ENCODE assay signal across 28 cellular contexts in genomic region chr11:27196040-27196897, GRCh38.
DNase-seq lines count a peak whose midpoint lies in the region; ATAC-seq, FAIRE-seq and TF ChIP-seq lines count a peak whose summit lies in the region.
"Had no signal": no experiment of that assay in that cellular context is flagged by ENCODE, and none has a peak within 500 bp of the region (broad histone marks: within the 10 kb centered on the region; RNA-seq: fewer than 3 reads in every experiment).

No MANE protein-coding gene starts in this region.

- 81% methylated on average over 6 of the region's 6 CpGs; no CpG with 5 or more reads in 1 of the 2 experiments for whole genome bisulfite sequencing in H1 (ENCODE audit: extremely low coverage in 1 of 2, insufficient coverage in 1 of 2, insufficient read length in 1 of 2, insufficient replicate concordance in 2 of 2, low coverage in 1 of 2, low lambda C conversion rate in 2 of 2, missing lambda C conversion rate in 1 of 2), 2 experiments
- WGBS in trophoblast cell (ENCODE audit: extremely low coverage, insufficient coverage, insufficient read length), result no CpG with 5 or more reads among the region's 6 CpGs
- 56 to 63% methylated on average over 6 of the region's 6 CpGs for WGBS in lower leg skin, 2 donors

- FAIRE-seq in H1 (lab: Jason Lieb, UNC), result peak; percentile 45
- FAIRE-seq: colon, pancreas had no signal

- CTCF ChIA-PET in H1 (lab: Charles Lee; ENCODE audit: partially characterized antibody), result interaction anchor here (0.6 to 2.9 kb wide), 10 partner anchors 9 to 303 kb away, joined by 3 to 10 read pairs (median 4); no protein-coding TSS in a partner anchor
- CTCF ChIA-PET in activated CD4-positive, alpha-beta T cell treated with anti-CD3 and anti-CD28 coated beads, Interleukin-2, amount 10 ng/mL, durations not matched to agents 7 days and 5 days (lab: Charles Lee), result interaction anchor here (0.7 to 1.0 kb wide), 2 partner anchors 268 to 288 kb away, joined by 3 to 4 read pairs; no protein-coding TSS in a partner anchor
- CTCF ChIA-PET in activated CD8-positive, alpha-beta T cell treated with anti-CD3 and anti-CD28 coated beads for 36 hours (lab: Charles Lee), result interaction anchor here (0.9 to 1.7 kb wide), 2 partner anchors 12 to 289 kb away, joined by 4 read pairs; no protein-coding TSS in a partner anchor

- DNase-seq in EH (ENCODE audit: low read depth) (peak; percentile 62), H1 (ENCODE audit: low read depth in 1 of 2, low spot score in 2 of 2) (no peak), trophoblast cell (peak in 1 of 2 donors; percentile 56), lower leg skin (ENCODE audit: low spot score in 2 of 2) (no peak)
- no peak for DNase-seq in activated CD4-positive, alpha-beta T cell treated with anti-CD3 and anti-CD28 coated beads, Interleukin-2, amount 10 ng/mL, durations not matched to agents 7 days and 5 days
- no peak for DNase-seq in activated CD8-positive, alpha-beta T cell treated with anti-CD3 and anti-CD28 coated beads for 36 hours
- DNase-seq: activated CD4-positive, alpha-beta T cell treated with anti-CD3 and anti-CD28 coated beads, Interleukin-2, amount 10 ng/mL, durations not matched to agents 24 days and 14 days; activated naive CD4-positive, alpha-beta T cell treated with anti-CD3 and anti-CD28 coated beads for 36 hours; amniotic stem cell; BE2C; effector CD8-positive, alpha-beta T cell; foreskin melanocyte; IMR-90; left ventricle myocardium inferior; NCI-H1105; NCI-H2029 treated with DMSO at 0.1 percent for 48 hours; pancreas; PC-9; SIG-M5; sigmoid colon; transverse colon had no signal

- no peaks in the 10 kb centered on the region for H3K9me3 Mint-ChIP-seq in activated CD4-positive, alpha-beta T cell treated with anti-CD3 and anti-CD28 coated beads, Interleukin-2, amount 10 ng/mL, durations not matched to agents 7 days and 5 days
- no peaks in the 10 kb centered on the region for H3K9me3 Mint-ChIP-seq in activated CD8-positive, alpha-beta T cell treated with anti-CD3 and anti-CD28 coated beads for 36 hours
- H3K9me3 Mint-ChIP-seq: activated CD4-positive, alpha-beta T cell treated with anti-CD3 and anti-CD28 coated beads, Interleukin-2, amount 10 ng/mL, durations not matched to agents 24 days and 14 days; activated naive CD4-positive, alpha-beta T cell treated with anti-CD3 and anti-CD28 coated beads for 36 hours; nephron; T-helper 1 cell treated with Interleukin-12 subunit alpha and Interleukin-12 subunit beta and Interleukin-4 antibody, amounts not matched to agents 30 μg/mL and 1 μg/mL, for 36 hours had no signal

- no peak overlapping the region for H3K27ac Mint-ChIP-seq in activated CD4-positive, alpha-beta T cell treated with anti-CD3 and anti-CD28 coated beads, Interleukin-2, amount 10 ng/mL, durations not matched to agents 7 days and 5 days
- H3K27ac Mint-ChIP-seq in activated CD8-positive, alpha-beta T cell treated with anti-CD3 and anti-CD28 coated beads for 36 hours, result no peak overlapping the region
- H3K27ac Mint-ChIP-seq: activated CD4-positive, alpha-beta T cell treated with anti-CD3 and anti-CD28 coated beads, Interleukin-2, amount 10 ng/mL, durations not matched to agents 24 days and 14 days; activated naive CD4-positive, alpha-beta T cell treated with anti-CD3 and anti-CD28 coated beads for 36 hours; T-helper 1 cell treated with Interleukin-12 subunit alpha and Interleukin-12 subunit beta and Interleukin-4 antibody, amounts not matched to agents 30 μg/mL and 1 μg/mL, for 36 hours had no signal

- H3K4me2 ChIP-seq in H1 (ENCODE audit: insufficient read depth in 1 of 2, low read depth in 2 of 2, low read length in 2 of 2), result no peak overlapping the region
- H3K4me2 ChIP-seq in trophoblast cell (ENCODE audit: low read length), result peak overlapping the region; percentile 31
- H3K4me2 ChIP-seq: hepatocyte, PC-9 had no signal

- H3K23me2 ChIP-seq in H1 (ENCODE audit: low read depth, low read length), result no peaks in the 10 kb centered on the region; the same call in 1 of the 2 replicates

- H2BK120ac ChIP-seq in H1 (replicated peaks; ENCODE audit: low read depth, low read length) (no peak overlapping the region), trophoblast cell (ENCODE audit: insufficient read depth, low read length, poor library complexity) (peak overlapping the region; percentile 74)

- H3K9me3 ChIP-seq in HUES6 (ENCODE audit: control insufficient read depth, insufficient read depth, low read depth, low read length) (no peaks in the 10 kb centered on the region), H1 (ENCODE audit: insufficient read depth in 2 of 2, low read depth in 1 of 2, low read length in 1 of 2) (no peaks in the 10 kb centered on the region), trophoblast cell (ENCODE audit: insufficient read depth, low read depth, low read length) (no peaks in the 10 kb centered on the region)
- H3K9me3 ChIP-seq: BE2C, breast epithelium, left ventricle myocardium inferior, pancreas, sigmoid colon, transverse colon had no signal

- peaks cover 21% of the 10 kb centered on the region for H3K4me1 ChIP-seq in HUES6 (ENCODE audit: control insufficient read depth, insufficient read depth, low read length)
- no peaks in the 10 kb centered on the region; a peak in 1 of 7 replicates for H3K4me1 ChIP-seq in H1 (replicated peaks in 1 of 4; ENCODE audit: control insufficient read depth in 3 of 4, insufficient read depth in 4 of 4, low read length in 3 of 4)
- peaks cover 7 to 16% of the 10 kb centered on the region in 2 experiments for H3K4me1 ChIP-seq in trophoblast cell (ENCODE audit: control insufficient read depth in 1 of 2, insufficient read depth in 2 of 2, low read length in 2 of 2)
- H3K4me1 ChIP-seq: breast epithelium had no signal

- no peak overlapping the region for H2AK5ac ChIP-seq in H1 (ENCODE audit: low read depth, low read length)
- no peak overlapping the region for H2AK5ac ChIP-seq in trophoblast cell (ENCODE audit: low read length)

- H3K9ac ChIP-seq in HUES6 (ENCODE audit: low read length) (peak overlapping the region; percentile 38), H1 (replicated peaks in 1 of 4; ENCODE audit: extremely low read depth in 1 of 4, low read depth in 3 of 4, low read length in 3 of 4) (no peak overlapping the region), trophoblast cell (ENCODE audit: low read length) (no peak overlapping the region)

- H3K36me3 ChIP-seq in HUES6 (ENCODE audit: control insufficient read depth, insufficient read depth, low read length) (no peaks in the 10 kb centered on the region), H1 (ENCODE audit: control insufficient read depth in 2 of 4, insufficient read depth in 4 of 4, low read length in 3 of 4) (no peaks in the 10 kb centered on the region), trophoblast cell (ENCODE audit: control insufficient read depth in 1 of 2, insufficient read depth in 2 of 2, low read length in 2 of 2) (no peaks in the 10 kb centered on the region)
- H3K36me3 ChIP-seq: BE2C, breast epithelium, left ventricle myocardium inferior, pancreas, sigmoid colon, transverse colon had no signal

- H3K14ac ChIP-seq in H1 (ENCODE audit: insufficient read length) (no peak overlapping the region), trophoblast cell (ENCODE audit: low read length) (no peak overlapping the region)

- POLR2A ChIA-PET in H1 (lab: Charles Lee; ENCODE audit: partially characterized antibody), result no interaction called here
- POLR2A ChIA-PET in activated CD4-positive, alpha-beta T cell treated with anti-CD3 and anti-CD28 coated beads, Interleukin-2, amount 10 ng/mL, durations not matched to agents 7 days and 5 days (lab: Charles Lee), result no interaction called here
- POLR2A ChIA-PET in activated CD8-positive, alpha-beta T cell treated with anti-CD3 and anti-CD28 coated beads for 36 hours (lab: Charles Lee), result no interaction called here

- peaks cover 9% of the 10 kb centered on the region for H3K27me3 Mint-ChIP-seq in activated CD4-positive, alpha-beta T cell treated with anti-CD3 and anti-CD28 coated beads, Interleukin-2, amount 10 ng/mL, durations not matched to agents 7 days and 5 days
- peaks cover 6% of the 10 kb centered on the region for H3K27me3 Mint-ChIP-seq in activated CD8-positive, alpha-beta T cell treated with anti-CD3 and anti-CD28 coated beads for 36 hours

- no peaks in the 10 kb centered on the region for H3K79me2 ChIP-seq in H1 (ENCODE audit: control insufficient read depth in 1 of 2, insufficient read depth in 2 of 2, low read length in 2 of 2)
- H3K79me2 ChIP-seq in trophoblast cell (ENCODE audit: control insufficient read depth, insufficient read depth, low read length, poor library complexity), result no peaks in the 10 kb centered on the region
- H3K79me2 ChIP-seq: hepatocyte had no signal

- TF ChIP-seq CTCF in H1 (IDR thresholded peaks at IDR 0.05; ENCODE audit: control extremely low read depth in 1 of 3, insufficient read depth in 1 of 3, low read depth in 1 of 3, low read length in 3 of 3) (no peak), lower leg skin (IDR thresholded peaks at IDR 0.05) (no peak)
- TF ChIP-seq CTCF in activated CD8-positive, alpha-beta T cell treated with anti-CD3 and anti-CD28 coated beads for 36 hours (IDR thresholded peaks at IDR 0.05), result no peak

- H4K20me1 ChIP-seq in H1 (replicated peaks in 1 of 2; ENCODE audit: control insufficient read depth in 1 of 2, insufficient read depth in 2 of 2, low read length in 2 of 2), result no peaks in the 10 kb centered on the region

- TF ChIP-seq RAD21 in H1 (IDR thresholded peaks at IDR 0.05 in 1 of 2, conservative IDR thresholded peaks at IDR 0.05 in 1 of 2; ENCODE audit: low read depth in 2 of 2, low read length in 2 of 2), result no peak

- H4K91ac ChIP-seq in H1 (replicated peaks; ENCODE audit: insufficient read length, low read length) (no peak overlapping the region), trophoblast cell (ENCODE audit: low read depth, low read length) (no peak overlapping the region)

- TF ChIP-seq POLR2A in H1 (IDR thresholded peaks at IDR 0.05; ENCODE audit: control extremely low read depth in 1 of 2, low read depth in 2 of 2, low read length in 2 of 2) (no peak), lower leg skin (IDR thresholded peaks at IDR 0.05) (no peak)

- H3K4me3 Mint-ChIP-seq in activated CD4-positive, alpha-beta T cell treated with anti-CD3 and anti-CD28 coated beads, Interleukin-2, amount 10 ng/mL, durations not matched to agents 7 days and 5 days, result no peak overlapping the region
- no peak overlapping the region for H3K4me3 Mint-ChIP-seq in activated CD8-positive, alpha-beta T cell treated with anti-CD3 and anti-CD28 coated beads for 36 hours
- H3K4me3 Mint-ChIP-seq: activated CD4-positive, alpha-beta T cell treated with anti-CD3 and anti-CD28 coated beads, Interleukin-2, amount 10 ng/mL, durations not matched to agents 24 days and 14 days; activated naive CD4-positive, alpha-beta T cell treated with anti-CD3 and anti-CD28 coated beads for 36 hours; nephron; T-helper 1 cell treated with Interleukin-12 subunit alpha and Interleukin-12 subunit beta and Interleukin-4 antibody, amounts not matched to agents 30 μg/mL and 1 μg/mL, for 36 hours had no signal

- no peaks in the 10 kb centered on the region for H3K4me1 Mint-ChIP-seq in activated CD4-positive, alpha-beta T cell treated with anti-CD3 and anti-CD28 coated beads, Interleukin-2, amount 10 ng/mL, durations not matched to agents 7 days and 5 days
- no peaks in the 10 kb centered on the region for H3K4me1 Mint-ChIP-seq in activated CD8-positive, alpha-beta T cell treated with anti-CD3 and anti-CD28 coated beads for 36 hours (ENCODE audit: low read depth)
- H3K4me1 Mint-ChIP-seq: activated CD4-positive, alpha-beta T cell treated with anti-CD3 and anti-CD28 coated beads, Interleukin-2, amount 10 ng/mL, durations not matched to agents 24 days and 14 days had no signal

- ATAC-seq in HG03196 (IDR thresholded peaks at IDR 0.05; ENCODE audit: unreplicated experiment), result no peak
- no peak for ATAC-seq in activated CD8-positive, alpha-beta T cell treated with anti-CD3 and anti-CD28 coated beads for 36 hours
- ATAC-seq: pancreas had no signal

- H3K36me3 Mint-ChIP-seq in activated CD4-positive, alpha-beta T cell treated with anti-CD3 and anti-CD28 coated beads, Interleukin-2, amount 10 ng/mL, durations not matched to agents 7 days and 5 days (ENCODE audit: low read depth), result no peaks in the 10 kb centered on the region
- H3K36me3 Mint-ChIP-seq in activated CD8-positive, alpha-beta T cell treated with anti-CD3 and anti-CD28 coated beads for 36 hours (ENCODE audit: low read depth), result no peaks in the 10 kb centered on the region

- H2AFZ ChIP-seq in H1 (ENCODE audit: low read length), result no peak overlapping the region
- H2AFZ ChIP-seq in trophoblast cell (ENCODE audit: insufficient read depth, low read length, poor library complexity), result no peak overlapping the region
- H2AFZ ChIP-seq: hepatocyte, PC-9 had no signal

- TF ChIP-seq EP300 in H1 (IDR thresholded peaks at IDR 0.05; ENCODE audit: borderline replicate concordance in 1 of 2, low read depth in 2 of 2, low read length in 2 of 2), result no peak

- no peaks in the 10 kb centered on the region for H3K27me3 ChIP-seq in HUES6 (ENCODE audit: control insufficient read depth, insufficient read depth, low read length)
- H3K27me3 ChIP-seq in H1 (replicated peaks in 1 of 4; ENCODE audit: control insufficient read depth in 3 of 4, extremely low read depth in 1 of 4, insufficient read depth in 3 of 4, low read length in 3 of 4), result no peaks in the 10 kb centered on the region
- H3K27me3 ChIP-seq in trophoblast cell (ENCODE audit: insufficient read depth, low read length), result no peaks in the 10 kb centered on the region
- H3K27me3 ChIP-seq: BE2C, breast epithelium, hepatocyte, pancreas, sigmoid colon, transverse colon had no signal

- H3K23ac ChIP-seq in H1 (ENCODE audit: insufficient read length) (no peak overlapping the region), trophoblast cell (ENCODE audit: low read length) (no peak overlapping the region)

- no peak overlapping the region for H2BK20ac ChIP-seq in H1 (ENCODE audit: low read length)

- H4K12ac ChIP-seq in trophoblast cell (ENCODE audit: low read depth, low read length), result no peak overlapping the region

- H3K18ac ChIP-seq in H1 (ENCODE audit: extremely low read depth, low read length), result no peak overlapping the region
- no peak overlapping the region for H3K18ac ChIP-seq in trophoblast cell (ENCODE audit: low read length)

- H4K5ac ChIP-seq in H1 (ENCODE audit: insufficient read length, low read depth, low read length), result no peak overlapping the region

- H2BK5ac ChIP-seq in H1 (ENCODE audit: low read depth, low read length) (no peak overlapping the region), trophoblast cell (ENCODE audit: low read depth, low read length, poor library complexity) (peak overlapping the region; percentile 60)

- no peak overlapping the region for H3K4me3 ChIP-seq in HUES6 (ENCODE audit: low read depth, low read length)
- H3K4me3 ChIP-seq in H1 (ENCODE audit: extremely low read depth in 1 of 4, insufficient read depth in 2 of 4, low read depth in 3 of 4, low read length in 4 of 4), result no peak overlapping the region
- H3K4me3 ChIP-seq in trophoblast cell (ENCODE audit: low read depth, low read length), result no peak overlapping the region
- no peak overlapping the region for H3K4me3 ChIP-seq in lower leg skin (ENCODE audit: low read depth, poor library complexity, severe bottlenecking)
- H3K4me3 ChIP-seq: breast epithelium, hepatocyte, left ventricle myocardium inferior, pancreas, PC-9, sigmoid colon, transverse colon had no signal

- no peak overlapping the region for H2BK12ac ChIP-seq in H1 (ENCODE audit: low read depth, low read length)
- H2BK12ac ChIP-seq in trophoblast cell (ENCODE audit: low read length), result peak overlapping the region; percentile 36

- no peak overlapping the region for H3K27ac ChIP-seq in HUES6 (ENCODE audit: low read depth, low read length)
- H3K27ac ChIP-seq in H1 (ENCODE audit: low read depth, low read length), result no peak overlapping the region
- peak overlapping the region; percentile 79 for H3K27ac ChIP-seq in trophoblast cell (ENCODE audit: low read depth, low read length)
- H3K27ac ChIP-seq: breast epithelium, hepatocyte, left ventricle myocardium inferior, pancreas, PC-9, sigmoid colon, transverse colon had no signal

- intact Hi-C loops in activated CD8-positive, alpha-beta T cell treated with anti-CD3 and anti-CD28 coated beads for 36 hours (cut with micrococcal nuclease), result no loop called here
- intact Hi-C loops in lower leg skin (cut with DNase I; ENCODE audit: low total_unique reads), result no loop called here

- no peak overlapping the region for H3K56ac ChIP-seq in H1 (replicated peaks; ENCODE audit: insufficient read length, low read depth, low read length)

- H4K8ac ChIP-seq in H1 (ENCODE audit: extremely low read depth, insufficient read depth, low read length), result no peak overlapping the region
- H4K8ac ChIP-seq in trophoblast cell (ENCODE audit: low read depth, low read length), result peak overlapping the region; percentile 23

- H3K79me1 ChIP-seq in H1 (ENCODE audit: low read depth, low read length) (no peaks in the 10 kb centered on the region), trophoblast cell (ENCODE audit: low read length) (peaks cover 9% of the 10 kb centered on the region)

- H2BK15ac ChIP-seq in H1 (ENCODE audit: low read length), result no peak overlapping the region

- H3K4ac ChIP-seq in H1 (replicated peaks; ENCODE audit: insufficient read length, low read depth, low read length) (no peak overlapping the region), trophoblast cell (ENCODE audit: low read depth, low read length) (no peak overlapping the region)
